Comparison of ENCODE assay signal across 26 cellular contexts in genomic region chr5:58185397-58186195, GRCh38.
DNase-seq lines count a peak whose midpoint lies in the region; ATAC-seq and TF ChIP-seq lines count a peak whose summit lies in the region.
"Had no signal": no experiment of that assay in that cellular context is flagged by ENCODE, and none has a peak within 500 bp of the region (broad histone marks: within the 10 kb centered on the region; RNA-seq: fewer than 3 reads in every experiment).

No MANE protein-coding gene starts in this region.

- H3K27ac ChIP-seq in foreskin keratinocyte = no peak overlapping the region
- H3K27ac ChIP-seq: BLaER1 treated with 17β-estradiol and CSF1 and Interleukin-3, amounts not matched to agents 10 nM and 100 nM; HL-60; left ventricle myocardium inferior; neutrophil; upper lobe of right lung; WERI-Rb-1 had no signal

- H3K4me3 Mint-ChIP-seq in natural killer cell treated with Interleukin-12 subunit alpha and Interleukin-12 subunit beta and Interleukin-15 and Interleukin-18, amount 100 ng/mL, for 72 hours = no peak overlapping the region
- H3K4me3 Mint-ChIP-seq: central memory CD8-positive, alpha-beta T cell; IgD-negative memory B cell had no signal

- H3K27ac Mint-ChIP-seq in natural killer cell treated with Interleukin-12 subunit alpha and Interleukin-12 subunit beta and Interleukin-15 and Interleukin-18, amount 100 ng/mL, for 72 hours = no peak overlapping the region
- H3K27ac Mint-ChIP-seq: IgD-negative memory B cell had no signal

- H3K27me3 ChIP-seq in foreskin keratinocyte = no peaks in the 10 kb centered on the region
- H3K27me3 ChIP-seq: BLaER1 treated with 17β-estradiol and CSF1 and Interleukin-3, amounts not matched to agents 10 nM and 100 nM; esophagus squamous epithelium; MG63; neutrophil; upper lobe of right lung had no signal

- no peaks in the 10 kb centered on the region for H3K4me1 Mint-ChIP-seq in natural killer cell treated with Interleukin-12 subunit alpha and Interleukin-12 subunit beta and Interleukin-15 and Interleukin-18, amount 100 ng/mL, for 72 hours (ENCODE audit: low read depth in 2 of 2)
- H3K4me1 Mint-ChIP-seq: central memory CD8-positive, alpha-beta T cell; IgD-negative memory B cell had no signal

- intact Hi-C loops in left ventricle myocardium superior (cut with micrococcal nuclease) = no loop called here
- intact Hi-C loops in left cardiac atrium (cut with DNase I) = loop anchor here in 1 of 2 donors (10.0 kb wide), 1 partner anchor 301 kb away; no protein-coding TSS in a partner anchor

- H3K27me3 Mint-ChIP-seq in natural killer cell treated with Interleukin-12 subunit alpha and Interleukin-12 subunit beta and Interleukin-15 and Interleukin-18, amount 100 ng/mL, for 72 hours = no peaks in the 10 kb centered on the region
- H3K27me3 Mint-ChIP-seq: central memory CD8-positive, alpha-beta T cell; IgD-negative memory B cell had no signal

- H3K9me3 Mint-ChIP-seq in natural killer cell treated with Interleukin-12 subunit alpha and Interleukin-12 subunit beta and Interleukin-15 and Interleukin-18, amount 100 ng/mL, for 72 hours = no peaks in the 10 kb centered on the region
- H3K9me3 Mint-ChIP-seq: central memory CD8-positive, alpha-beta T cell; IgD-negative memory B cell had no signal

- no peaks in the 10 kb centered on the region for H3K36me3 Mint-ChIP-seq in natural killer cell treated with Interleukin-12 subunit alpha and Interleukin-12 subunit beta and Interleukin-15 and Interleukin-18, amount 100 ng/mL, for 72 hours
- H3K36me3 Mint-ChIP-seq: IgD-negative memory B cell had no signal

- TF ChIP-seq CTCF in foreskin keratinocyte (conservative IDR thresholded peaks at IDR 0.05) = no peak

- no peak for DNase-seq in left ventricle myocardium superior
- DNase-seq in left cardiac atrium = no peak
- peak; percentile 45 for DNase-seq in amniotic epithelial cell (ENCODE audit: low read depth)
- DNase-seq in foreskin keratinocyte = peak; percentile 19 to 58
- DNase-seq in natural killer cell treated with Interleukin-12 subunit alpha and Interleukin-12 subunit beta and Interleukin-15 and Interleukin-18, amount 100 ng/mL, for 72 hours (ENCODE audit: low spot score) = no peak
- no peak for DNase-seq in occipital lobe (lab: John Stamatoyannopoulos, UW)
- no peak for DNase-seq in ureter (ENCODE audit: low spot score)
- DNase-seq in stimulated activated CD4-positive, alpha-beta T cell treated with anti-CD3 and anti-CD28 coated beads, Interleukin-4, amount 100 ng/mL, for 4 hours = no peak
- DNase-seq: activated gamma-delta T cell treated with Interleukin-2 at 50 U/mL for 16 hours; amygdala; effector CD4-positive, alpha-beta T cell; esophagus squamous epithelium; GDM1; left ventricle myocardium inferior; MG63; NCI-H146; NCI-H2171; NCI-H748 treated with DMSO at 0.1 percent for 48 hours; OCI-M1; upper lobe of right lung; WERI-Rb-1 had no signal

- peaks cover 33% of the 10 kb centered on the region for H3K4me1 ChIP-seq in foreskin keratinocyte
- H3K4me1 ChIP-seq: BLaER1 treated with 17β-estradiol and CSF1 and Interleukin-3, amounts not matched to agents 10 nM and 100 nM; upper lobe of right lung had no signal

- ATAC-seq in left ventricle myocardium superior (peak; percentile 44), left cardiac atrium (no peak), foreskin keratinocyte (no peak)
- ATAC-seq in natural killer cell treated with Interleukin-12 subunit alpha and Interleukin-12 subunit beta and Interleukin-15 and Interleukin-18, amount 100 ng/mL, for 72 hours = no peak
- ATAC-seq: upper lobe of right lung had no signal

Comparison
In these comparisons a context has a peak if more than half of its experiments do, and no peak if none do; other contexts are left out.
1. DNase-seq: peak in amniotic epithelial cell (single experiment) and foreskin keratinocyte (2 of 2); none in left ventricle myocardium superior (single experiment), left cardiac atrium (single experiment), natural killer cell treated with Interleukin-12 subunit alpha and Interleukin-12 subunit beta and Interleukin-15 and Interleukin-18, amount 100 ng/mL, for 72 hours (single experiment), occipital lobe (single experiment), ureter (single experiment) and stimulated activated CD4-positive, alpha-beta T cell treated with anti-CD3 and anti-CD28 coated beads, Interleukin-4, amount 100 ng/mL, for 4 hours (0 of 2).